Comparison of ENCODE assay signal across 8 cellular contexts in the genomic region with DNA sequence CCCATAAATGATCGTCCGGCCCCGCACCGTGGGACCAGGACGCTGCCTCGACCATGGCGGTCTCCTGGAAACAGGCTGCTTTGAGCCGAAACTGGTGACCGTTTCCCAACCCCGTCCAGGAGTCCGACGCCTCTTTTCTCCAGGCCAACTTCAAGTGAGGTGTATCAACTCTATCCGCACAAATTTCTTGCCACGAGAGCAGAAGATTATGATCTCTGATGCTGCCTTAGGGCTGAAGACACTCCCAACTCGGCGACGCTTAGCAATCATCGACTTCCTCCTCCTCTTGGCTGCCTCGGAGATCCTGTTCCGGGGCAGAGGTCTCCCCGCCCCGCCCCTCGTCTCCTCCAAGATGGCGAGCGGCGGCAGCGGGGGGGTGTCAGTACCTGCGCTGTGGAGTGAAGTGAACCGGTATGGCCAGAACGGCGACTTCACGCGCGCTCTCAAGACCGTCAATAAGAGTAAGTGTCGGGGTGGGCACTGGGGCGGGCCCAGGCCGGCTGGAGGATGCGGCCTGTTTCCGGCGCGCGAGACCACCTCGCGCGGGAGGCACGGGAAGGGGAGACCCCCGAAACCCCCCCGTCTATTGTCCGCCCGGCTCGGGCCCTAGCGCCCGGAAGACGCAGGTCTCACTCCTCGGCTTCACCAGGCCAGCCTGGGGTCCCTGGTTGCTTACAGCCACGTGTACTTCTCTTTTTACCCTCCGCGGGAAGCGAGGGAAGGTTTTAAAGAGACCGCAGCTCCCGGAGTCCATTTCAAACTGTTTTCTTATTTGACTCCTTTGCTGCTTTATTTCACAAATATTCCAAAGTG. TPM values are rescaled to one million over a fixed set of nuclear protein-coding genes. Genes with fewer than 3 reads are reported as not detected.
DNase-seq lines count a peak whose midpoint lies in the region; ATAC-seq and TF ChIP-seq lines count a peak whose summit lies in the region.

A gene with protein sequence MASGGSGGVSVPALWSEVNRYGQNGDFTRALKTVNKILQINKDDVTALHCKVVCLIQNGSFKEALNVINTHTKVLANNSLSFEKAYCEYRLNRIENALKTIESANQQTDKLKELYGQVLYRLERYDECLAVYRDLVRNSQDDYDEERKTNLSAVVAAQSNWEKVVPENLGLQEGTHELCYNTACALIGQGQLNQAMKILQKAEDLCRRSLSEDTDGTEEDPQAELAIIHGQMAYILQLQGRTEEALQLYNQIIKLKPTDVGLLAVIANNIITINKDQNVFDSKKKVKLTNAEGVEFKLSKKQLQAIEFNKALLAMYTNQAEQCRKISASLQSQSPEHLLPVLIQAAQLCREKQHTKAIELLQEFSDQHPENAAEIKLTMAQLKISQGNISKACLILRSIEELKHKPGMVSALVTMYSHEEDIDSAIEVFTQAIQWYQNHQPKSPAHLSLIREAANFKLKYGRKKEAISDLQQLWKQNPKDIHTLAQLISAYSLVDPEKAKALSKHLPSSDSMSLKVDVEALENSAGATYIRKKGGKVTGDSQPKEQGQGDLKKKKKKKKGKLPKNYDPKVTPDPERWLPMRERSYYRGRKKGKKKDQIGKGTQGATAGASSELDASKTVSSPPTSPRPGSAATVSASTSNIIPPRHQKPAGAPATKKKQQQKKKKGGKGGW (plus strand): TSS at position 334 of the 813 bp plus-strand sequence. CDS start 19 bp downstream, at position 353.

- DNase-seq in NCI-H1694 treated with DMSO at 0.1 percent for 48 hours (lab: John Stamatoyannopoulos, UW): peak; percentile 54
- peak; percentile 66 to 94 for DNase-seq in ascending aorta (ENCODE audit: low spot score in 2 of 2)
- DNase-seq in right cardiac atrium: peak; percentile 89 to 95 (median 94)
- DNase-seq in putamen (ENCODE audit: low spot score): peak; percentile 90
- DNase-seq in vagina (ENCODE audit: extremely low spot score in 2 of 2): peak; percentile 91 to 97

- H3K9me3 ChIP-seq in ascending aorta: no peaks in the 10 kb centered on the region
- H3K9me3 ChIP-seq in right cardiac atrium (ENCODE audit: control insufficient read depth, low read length): no peaks in the 10 kb centered on the region
- no peaks in the 10 kb centered on the region for H3K9me3 ChIP-seq in vagina

- intact Hi-C loops in T-helper 2 cell treated with Interferon-gamma antibody and Interleukin-4, amounts not matched to agents 100 ng/mL and 5 ng/mL, for 36 hours (cut with micrococcal nuclease): loop anchor here (1.0 to 5.0 kb wide), 9 partner anchors 31 to 920 kb away; a partner anchor contains a TSS
- intact Hi-C loops in ascending aorta (cut with DNase I): loop anchor here (1.0 to 10.0 kb wide), 5 partner anchors 32 to 437 kb away; a partner anchor contains a TSS
- intact Hi-C loops in right cardiac atrium (cut with DNase I): no loop called here
- intact Hi-C loops in vagina (cut with DNase I): no loop called here

- under 1% methylated on average over 62 of the region's 62 CpGs for WGBS in right cardiac atrium

- H3K4me3 ChIP-seq in ascending aorta: peak within 1 kb of the TSS; percentile 93 to 96
- peak within 1 kb of the TSS; percentile 84 for H3K4me3 ChIP-seq in right cardiac atrium (ENCODE audit: low read length)
- peak within 1 kb of the TSS; percentile 99 to 100 for H3K4me3 ChIP-seq in vagina

- H3K27ac ChIP-seq in ascending aorta (peak within 1 kb of the TSS; percentile 84 to 93), right cardiac atrium (ENCODE audit: low read length) (peak within 1 kb of the TSS; percentile 81), vagina (peak within 1 kb of the TSS; percentile 88)

- H3K36me3 ChIP-seq in ascending aorta (peaks cover 11 to 23% of the 10 kb centered on the region in 2 donors), vagina (peaks cover 0 to 10% of the 10 kb centered on the region in 2 donors)

- no peaks in the 10 kb centered on the region for H3K27me3 ChIP-seq in ascending aorta
- no peaks in the 10 kb centered on the region for H3K27me3 ChIP-seq in right cardiac atrium (ENCODE audit: control insufficient read depth, insufficient read depth)
- no peaks in the 10 kb centered on the region for H3K27me3 ChIP-seq in vagina

- H3K4me1 ChIP-seq in ascending aorta (peaks cover 8 to 22% of the 10 kb centered on the region in 2 donors), right cardiac atrium (ENCODE audit: control insufficient read depth, insufficient read depth, low read length) (peaks cover 9% of the 10 kb centered on the region), vagina (peaks cover 37% of the 10 kb centered on the region)

- peak in 1 of 2 donors; percentile 58 for TF ChIP-seq POLR2A in vagina (IDR thresholded peaks at IDR 0.05)

- TF ChIP-seq CTCF in ascending aorta (IDR thresholded peaks at IDR 0.05) (no peak), vagina (IDR thresholded peaks at IDR 0.05) (no peak)

- peak; percentile 95 for ATAC-seq in GM18498 (IDR thresholded peaks at IDR 0.05; ENCODE audit: unreplicated experiment)
- ATAC-seq in HG02885 (IDR thresholded peaks at IDR 0.05; ENCODE audit: poor library complexity, unreplicated experiment): peak; percentile 91
- ATAC-seq in right cardiac atrium: peak; percentile 98 to 99

RNA-seq across cellular contexts. Expression of the gene that starts here (rescaled TPM):
- 155 and 156 TPM in 2 replicates for total RNA-seq in T-helper 2 cell treated with Interferon-gamma antibody and Interleukin-4, amounts not matched to agents 100 ng/mL and 5 ng/mL, for 36 hours
- 89.4 TPM for total RNA-seq in ascending aorta
- total RNA-seq in right cardiac atrium: 10 to 100 TPM; 36.2 to 53.7 (median 40.5) TPM
- 16.5 TPM for polyA plus RNA-seq in right cardiac atrium
- 57.5 TPM for total RNA-seq in vagina

Comparison
In these comparisons a context has a peak if more than half of its experiments do, and no peak if none do; other contexts are left out.
1. Peak in every context shown above with its lines: DNase-seq, ATAC-seq, H3K4me3 ChIP-seq and H3K27ac ChIP-seq.
2. intact Hi-C loops: an anchor here in T-helper 2 cell treated with Interferon-gamma antibody and Interleukin-4, amounts not matched to agents 100 ng/mL and 5 ng/mL, for 36 hours (1.0 to 5.0 kb wide) and ascending aorta (1.0 to 10.0 kb wide); none called in right cardiac atrium and vagina.